Comparison of ENCODE assay signal across 2 cellular contexts in genomic region chr18:67511840-67512239, GRCh38.
TF ChIP-seq lines count a peak whose summit lies in the region.

No MANE protein-coding gene starts in this region.

TF ChIP-seq in IMR-90, 13 proteins besides CTCF, POLR2A, EP300 and RAD21:
- TF ChIP-seq USF2 (IDR thresholded peaks at IDR 0.05; ENCODE audit: low read depth, low read length) (no peak), ELK1 (IDR thresholded peaks at IDR 0.05; ENCODE audit: borderline replicate concordance, low read depth, low read length) (no peak), FOS (IDR thresholded peaks at IDR 0.05; ENCODE audit: low read depth, low read length) (no peak), NFE2L2 (IDR thresholded peaks at IDR 0.05; ENCODE audit: low read depth, low read length) (no peak), MAZ (IDR thresholded peaks at IDR 0.05; ENCODE audit: borderline replicate concordance, low read depth, low read length) (no peak), CHD1 (IDR thresholded peaks at IDR 0.05; ENCODE audit: low read depth, low read length) (no peak)

TF ChIP-seq in neural cell, 6 proteins besides CTCF, POLR2A, EP300 and RAD21:
- no peak for TF ChIP-seq POLR2AphosphoS5 (IDR thresholded peaks at IDR 0.05)
- TF ChIP-seq SMC3 (conservative IDR thresholded peaks at IDR 0.05; ENCODE audit: poor library complexity) = no peak
- TF ChIP-seq EZH2 (IDR thresholded peaks at IDR 0.05; ENCODE audit: borderline replicate concordance, insufficient read depth, low read length, poor library complexity, severe bottlenecking) = no peak
- no peak for TF ChIP-seq TAF1 (IDR thresholded peaks at IDR 0.05; ENCODE audit: low read depth)
- TF ChIP-seq MXI1 (conservative IDR thresholded peaks at IDR 0.05; ENCODE audit: poor library complexity, severe bottlenecking) = no peak
- no peak for TF ChIP-seq REST (IDR thresholded peaks at IDR 0.05; ENCODE audit: borderline replicate concordance)
